In genomic region chr11:61785837-61786402, GRCh38 we compare ENCODE assay signal across 18 cellular contexts. TPM values are rescaled to one million over a fixed set of nuclear protein-coding genes. Genes with fewer than 3 reads are reported as not detected.
DNase-seq lines count a peak whose midpoint lies in the region; ATAC-seq and TF ChIP-seq lines count a peak whose summit lies in the region.
"Had no signal": no experiment of that assay in that cellular context is flagged by ENCODE, and none has a peak within 500 bp of the region (broad histone marks: within the 10 kb centered on the region; RNA-seq: fewer than 3 reads in every experiment).

No MANE protein-coding gene starts in this region.

- H4K8ac ChIP-seq in IMR-90 (ENCODE audit: low read depth in 2 of 2, low read length in 2 of 2): no peak overlapping the region

- peaks cover 22 to 29% of the 10 kb centered on the region in 2 experiments for H3K79me1 ChIP-seq in IMR-90 (ENCODE audit: low read depth in 1 of 2, low read length in 2 of 2)

- POLR2A ChIA-PET in IMR-90 (lab: Charles Lee; ENCODE audit: unreplicated experiment): no interaction called here

- no TSS peak for BruUV-seq in IMR-90 (replicated peaks; lab: Mats Ljungman, UMichigan)

- H3K27ac ChIP-seq in BLaER1 (peak overlapping the region; percentile 59), IMR-90 (ENCODE audit: insufficient read depth, low read length) (no peak overlapping the region)
- H3K27ac ChIP-seq: coronary artery, lower lobe of right lung, psoas muscle had no signal

- H3K14ac ChIP-seq in IMR-90 (replicated peaks; ENCODE audit: low read depth, low read length): no peak overlapping the region

- H3K9ac ChIP-seq in BLaER1: peak overlapping the region; percentile 68
- no peak overlapping the region for H3K9ac ChIP-seq in IMR-90 (ENCODE audit: low read depth, low read length)

- no peak for TF ChIP-seq CTCF in IMR-90 (conservative IDR thresholded peaks at IDR 0.05; ENCODE audit: low read depth, low read length)

- no peak overlapping the region for H2BK20ac ChIP-seq in IMR-90 (ENCODE audit: low read depth, low read length)

- peaks cover 7% of the 10 kb centered on the region for H3K4me1 Mint-ChIP-seq in memory B cell

- H3K18ac ChIP-seq in IMR-90 (ENCODE audit: low read depth, low read length): no peak overlapping the region

- 87% methylated on average over 2 of the region's 11 CpGs; no CpG with 5 or more reads in 1 of the 2 experiments for WGBS in IMR-90 (ENCODE audit: extremely low coverage in 2 of 2, insufficient read length in 1 of 2), 2 experiments

- no peaks in the 10 kb centered on the region for H3K27me3 Mint-ChIP-seq in memory B cell
- H3K27me3 Mint-ChIP-seq: activated CD4-positive, alpha-beta T cell treated with anti-CD3 and anti-CD28 coated beads, Interleukin-2, amount 10 ng/mL, durations not matched to agents 24 days and 14 days; activated naive CD4-positive, alpha-beta T cell treated with anti-CD3 and anti-CD28 coated beads, Interleukin-2, amount 10 ng/mL, durations not matched to agents 7 days and 5 days; natural killer cell treated with Interleukin-12 subunit alpha and Interleukin-12 subunit beta and Interleukin-15 and Interleukin-18, amount 100 ng/mL, for 72 hours had no signal

- H3K4me2 ChIP-seq in BLaER1 (peak overlapping the region; percentile 70), IMR-90 (ENCODE audit: low read depth, low read length) (no peak overlapping the region)

- H3K4me3 ChIP-seq in BLaER1 (no peak overlapping the region), IMR-90 (ENCODE audit: insufficient read depth, low read depth, low read length) (no peak overlapping the region)
- H3K4me3 ChIP-seq: coronary artery, lower lobe of right lung, psoas muscle had no signal

- no peak overlapping the region for H3K4me3 Mint-ChIP-seq in memory B cell
- H3K4me3 Mint-ChIP-seq: activated CD4-positive, alpha-beta T cell treated with anti-CD3 and anti-CD28 coated beads, Interleukin-2, amount 10 ng/mL, durations not matched to agents 24 days and 14 days; activated naive CD4-positive, alpha-beta T cell treated with anti-CD3 and anti-CD28 coated beads, Interleukin-2, amount 10 ng/mL, durations not matched to agents 7 days and 5 days; CD8-positive, alpha-beta T cell; natural killer cell treated with Interleukin-12 subunit alpha and Interleukin-12 subunit beta and Interleukin-15 and Interleukin-18, amount 100 ng/mL, for 72 hours had no signal

- H3K4me1 ChIP-seq in BLaER1 (peaks cover 37% of the 10 kb centered on the region), IMR-90 (ENCODE audit: control insufficient read depth, insufficient read depth, low read length) (peaks cover 3% of the 10 kb centered on the region; the same call in 1 of the 2 replicates)

- in situ Hi-C loops in IMR-90 (cut with MboI; ENCODE audit: low sequenced_read_pairs): no loop called here

- no peak overlapping the region for H3K56ac ChIP-seq in IMR-90 (ENCODE audit: extremely low read depth, insufficient read depth, low read length)

- TF ChIP-seq POLR2A in IMR-90 (IDR thresholded peaks at IDR 0.05; ENCODE audit: low read depth, low read length): no peak

- H3K23ac ChIP-seq in IMR-90 (ENCODE audit: low read depth, low read length): no peak overlapping the region

- DNase-seq in IMR-90: no peak
- no peak for DNase-seq in memory B cell (ENCODE audit: low spot score in 2 of 2)
- no peak for DNase-seq in T1000 (lab: John Stamatoyannopoulos, UW)
- DNase-seq in DMS53 treated with DMSO at 0.1 percent for 48 hours (lab: John Stamatoyannopoulos, UW; ENCODE audit: unreplicated experiment): no peak
- DNase-seq: activated CD4-positive, alpha-beta T cell treated with anti-CD3 and anti-CD28 coated beads, Interleukin-2, amount 10 ng/mL, durations not matched to agents 24 days and 14 days; activated naive CD4-positive, alpha-beta T cell treated with anti-CD3 and anti-CD28 coated beads, Interleukin-2, amount 10 ng/mL, durations not matched to agents 7 days and 5 days; CD8-positive, alpha-beta T cell; foreskin melanocyte; Kasumi-1; lower lobe of right lung; NCI-H2171; NCI-H748 treated with DMSO at 0.1 percent for 48 hours; stimulated activated CD4-positive, alpha-beta T cell treated with anti-CD3 and anti-CD28 coated beads, Interleukin-15, amount 100 ng/mL, for 24 hours had no signal

- no peak overlapping the region for H2BK120ac ChIP-seq in IMR-90 (ENCODE audit: low read depth, low read length)

- H3K4ac ChIP-seq in IMR-90 (ENCODE audit: low read depth, low read length): no peak overlapping the region

- dilution Hi-C loops in IMR-90 (cut with HindIII; ENCODE audit: low sequenced_read_pairs, unreplicated experiment): no loop called here

- H2AK9ac ChIP-seq in IMR-90 (replicated peaks; ENCODE audit: low read depth, low read length, poor library complexity): peak overlapping the region; percentile 57

- no peak overlapping the region for H2BK5ac ChIP-seq in IMR-90 (ENCODE audit: low read depth, low read length, poor library complexity, severe bottlenecking)

- no peaks in the 10 kb centered on the region for H3K27me3 ChIP-seq in BLaER1
- no peaks in the 10 kb centered on the region for H3K27me3 ChIP-seq in IMR-90 (ENCODE audit: control insufficient read depth, insufficient read depth, low read length)

- H4K5ac ChIP-seq in IMR-90 (ENCODE audit: low read depth, low read length): no peak overlapping the region

- H3K27ac Mint-ChIP-seq in memory B cell: peak overlapping the region; percentile 31
- H3K27ac Mint-ChIP-seq: activated CD4-positive, alpha-beta T cell treated with anti-CD3 and anti-CD28 coated beads, Interleukin-2, amount 10 ng/mL, durations not matched to agents 24 days and 14 days; activated naive CD4-positive, alpha-beta T cell treated with anti-CD3 and anti-CD28 coated beads, Interleukin-2, amount 10 ng/mL, durations not matched to agents 7 days and 5 days; CD8-positive, alpha-beta T cell had no signal

- H2BK15ac ChIP-seq in IMR-90 (ENCODE audit: low read depth, low read length): no peak overlapping the region

- CTCF ChIA-PET in IMR-90 (lab: Yijun Ruan, JAX): no interaction called here

- no peaks in the 10 kb centered on the region for H3K9me3 ChIP-seq in BLaER1
- no peaks in the 10 kb centered on the region for H3K9me3 ChIP-seq in IMR-90 (ENCODE audit: control insufficient read depth, insufficient read depth, low read length)
- H3K9me3 ChIP-seq: lower lobe of right lung, psoas muscle had no signal

- no peaks in the 10 kb centered on the region for H3K9me3 Mint-ChIP-seq in memory B cell
- H3K9me3 Mint-ChIP-seq: activated CD4-positive, alpha-beta T cell treated with anti-CD3 and anti-CD28 coated beads, Interleukin-2, amount 10 ng/mL, durations not matched to agents 24 days and 14 days; activated naive CD4-positive, alpha-beta T cell treated with anti-CD3 and anti-CD28 coated beads, Interleukin-2, amount 10 ng/mL, durations not matched to agents 7 days and 5 days; CD8-positive, alpha-beta T cell; natural killer cell treated with Interleukin-12 subunit alpha and Interleukin-12 subunit beta and Interleukin-15 and Interleukin-18, amount 100 ng/mL, for 72 hours had no signal

- no peak overlapping the region for H2AFZ ChIP-seq in IMR-90 (replicated peaks; ENCODE audit: low read length, poor library complexity)

- intact Hi-C loops in IMR-90 (cut with micrococcal nuclease): no loop called here

- H4K91ac ChIP-seq in IMR-90 (ENCODE audit: insufficient read depth, low read depth, low read length): no peak overlapping the region

- no peak overlapping the region for H2AK5ac ChIP-seq in IMR-90 (ENCODE audit: low read depth, low read length)

- no peak for TF ChIP-seq RAD21 in IMR-90 (IDR thresholded peaks at IDR 0.05; ENCODE audit: low read length)

- H3K9me1 ChIP-seq in IMR-90 (ENCODE audit: insufficient read depth, low read length): no peaks in the 10 kb centered on the region; the same call in 1 of the 2 replicates

- H4K20me1 ChIP-seq in BLaER1 (peaks cover 40% of the 10 kb centered on the region), IMR-90 (ENCODE audit: insufficient read depth, low read length) (peaks cover 6% of the 10 kb centered on the region; the same call in 1 of the 2 replicates)

- H3K36me3 Mint-ChIP-seq in memory B cell: peaks cover 16% of the 10 kb centered on the region

- ATAC-seq in IMR-90 (ENCODE audit: low read depth): no peak
- peak; percentile 37 for ATAC-seq in memory B cell (ENCODE audit: low read depth)
- ATAC-seq in HG02885 (IDR thresholded peaks at IDR 0.05; ENCODE audit: poor library complexity, unreplicated experiment): no peak
- ATAC-seq: CD8-positive, alpha-beta T cell; lower lobe of right lung; natural killer cell treated with Interleukin-12 subunit alpha and Interleukin-12 subunit beta and Interleukin-15 and Interleukin-18, amount 100 ng/mL, for 72 hours; psoas muscle had no signal

- H3K36me3 ChIP-seq in BLaER1: peaks cover 81% of the 10 kb centered on the region
- peaks cover 66% of the 10 kb centered on the region for H3K36me3 ChIP-seq in IMR-90 (ENCODE audit: control insufficient read depth, insufficient read depth, low read length)

TF ChIP-seq in IMR-90, 13 proteins besides CTCF, POLR2A, EP300 and RAD21 (continues in another document):
- no peak for TF ChIP-seq CHD1 (IDR thresholded peaks at IDR 0.05; ENCODE audit: low read depth, low read length)

RNA-seq across cellular contexts. Expression of gene TMEM258, which starts 6.5 kb away (rescaled TPM):
- total RNA-seq in IMR-90 (2012; rRNA removed): 70.0 and 107 TPM in 2 replicates
- polyA plus RNA-seq in IMR-90 (2012; rRNA removed): 280 and 290 TPM in 2 replicates
- polyA plus RNA-seq in IMR-90 (2012; cell fraction: cytosol; rRNA removed): 196 and 200 TPM in 2 replicates
- polyA plus RNA-seq in IMR-90 (2012; cell fraction: nucleus; rRNA removed; ENCODE audit: low replicate concordance): 40.4 and 104 TPM in 2 replicates

RNA-seq across cellular contexts. Expression of gene FEN1, which starts 6.8 kb away (rescaled TPM):
- total RNA-seq in IMR-90 (2012; rRNA removed): 41.9 and 43.9 TPM in 2 replicates
- 21.3 and 23.0 TPM in 2 replicates for polyA plus RNA-seq in IMR-90 (2012; rRNA removed)
- 15.5 and 18.0 TPM in 2 replicates for polyA plus RNA-seq in IMR-90 (2012; cell fraction: cytosol; rRNA removed)
- polyA plus RNA-seq in IMR-90 (2012; cell fraction: nucleus; rRNA removed; ENCODE audit: low replicate concordance): 6.4 and 7.0 TPM in 2 replicates

RNA-seq across cellular contexts. Expression of gene FADS1, which starts 30.9 kb away (rescaled TPM):
- total RNA-seq in IMR-90 (2012; rRNA removed): 16.3 and 16.9 TPM in 2 replicates
- polyA plus RNA-seq in IMR-90 (2012; rRNA removed): 17.6 and 18.4 TPM in 2 replicates
- 15.8 and 19.2 TPM in 2 replicates for polyA plus RNA-seq in IMR-90 (2012; cell fraction: cytosol; rRNA removed)
- polyA plus RNA-seq in IMR-90 (2012; cell fraction: nucleus; rRNA removed; ENCODE audit: low replicate concordance): 29.9 and 31.1 TPM in 2 replicates

RNA-seq across cellular contexts. Expression of gene MYRF, which starts 33.5 kb away (rescaled TPM):
- 1.6 and 1.7 TPM in 2 replicates for total RNA-seq in IMR-90 (2012; rRNA removed)
- 10.6 and 10.7 TPM in 2 replicates for polyA plus RNA-seq in IMR-90 (2012; rRNA removed)
- 6.1 and 9.3 TPM in 2 replicates for polyA plus RNA-seq in IMR-90 (2012; cell fraction: cytosol; rRNA removed)
- polyA plus RNA-seq in IMR-90 (2012; cell fraction: nucleus; rRNA removed; ENCODE audit: low replicate concordance): 31.2 and 47.2 TPM in 2 replicates

RNA-seq across cellular contexts. Expression of gene FADS2, which starts 42.2 kb away (rescaled TPM):
- 31.9 and 33.3 TPM in 2 replicates for total RNA-seq in IMR-90 (2012; rRNA removed)
- polyA plus RNA-seq in IMR-90 (2012; rRNA removed): 88.4 and 98.4 TPM in 2 replicates
- polyA plus RNA-seq in IMR-90 (2012; cell fraction: cytosol; rRNA removed): 45.4 and 87.9 TPM in 2 replicates
- polyA plus RNA-seq in IMR-90 (2012; cell fraction: nucleus; rRNA removed; ENCODE audit: low replicate concordance): 69.4 and 94.9 TPM in 2 replicates
